Comparison of ENCODE assay signal across 1 cellular context in genomic region chr16:3276679-3277078, GRCh38.
TF ChIP-seq lines count a peak whose summit lies in the region.

No MANE protein-coding gene starts in this region.

TF ChIP-seq in K562, 482 proteins besides CTCF, POLR2A, EP300 and RAD21:
- TF ChIP-seq ZNF121 (CRISPR knock-in tag; conservative IDR thresholded peaks at IDR 0.05) (peak; percentile 77), ZNF324 (CRISPR knock-in tag; IDR thresholded peaks at IDR 0.05) (no peak)
